In the genomic region with DNA sequence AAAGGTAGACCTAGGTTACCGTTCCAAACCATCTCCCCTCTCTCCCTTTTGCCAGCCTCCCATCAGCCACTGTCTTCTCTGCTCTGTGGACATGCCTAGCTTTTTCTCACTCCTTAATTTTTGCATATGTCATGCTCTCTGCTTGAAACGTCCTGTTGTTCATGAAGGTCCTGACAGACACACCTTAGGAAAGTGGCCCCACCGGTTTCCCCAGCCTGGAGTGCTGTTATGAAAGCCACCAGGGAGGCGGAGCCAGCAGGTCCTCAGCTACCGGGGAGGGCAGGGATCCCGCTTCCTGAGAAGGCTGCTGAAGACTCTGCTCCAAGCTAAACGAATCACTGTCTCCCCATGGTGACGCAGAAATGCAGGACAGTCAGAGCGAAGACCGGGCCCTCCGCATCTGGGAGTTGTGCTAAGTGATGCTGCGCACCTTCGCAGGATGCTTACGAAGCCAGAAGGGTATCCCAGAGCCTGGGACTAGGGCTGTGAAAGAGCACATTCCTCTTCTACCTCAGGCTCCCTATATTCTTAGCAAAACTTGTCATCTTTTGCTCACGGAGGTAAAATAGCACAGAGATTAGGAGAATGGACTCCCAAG, we compare ENCODE assay signal across 1 cellular context.
TF ChIP-seq lines count a peak whose summit lies in the region.

No MANE protein-coding gene starts in this region.

TF ChIP-seq in IMR-90, 13 proteins besides CTCF, POLR2A, EP300 and RAD21:
- no peak for TF ChIP-seq RFX5 (IDR thresholded peaks at IDR 0.05; ENCODE audit: low read depth, low read length)
- TF ChIP-seq MAFK (IDR thresholded peaks at IDR 0.05; ENCODE audit: low read depth, low read length), result no peak
